8 cellular contexts compared by ENCODE assay signal in genomic region chr19:46840157-46840942, GRCh38. TPM values are rescaled to one million over a fixed set of nuclear protein-coding genes. Genes with fewer than 3 reads are reported as not detected.
DNase-seq lines count a peak whose midpoint lies in the region; ATAC-seq and TF ChIP-seq lines count a peak whose summit lies in the region.

No MANE protein-coding gene starts in this region.

- no peaks in the 10 kb centered on the region for H3K9me3 ChIP-seq in CD8-positive, alpha-beta T cell (ENCODE audit: low read length)
- no peaks in the 10 kb centered on the region for H3K9me3 ChIP-seq in OCI-LY1 (ENCODE audit: low read length)

- no peaks in the 10 kb centered on the region for H3K4me1 Mint-ChIP-seq in CD8-positive, alpha-beta T cell (ENCODE audit: low read depth)
- H3K4me1 Mint-ChIP-seq in activated T-helper 17 cell treated with anti-CD3 and anti-CD28 coated beads, Interleukin-2, amount 50 U/mL, for 72 hours, result no peaks in the 10 kb centered on the region
- H3K4me1 Mint-ChIP-seq in osteocyte (ENCODE audit: unreplicated experiment), result peaks cover 13% of the 10 kb centered on the region

- peak in 4 of 7 experiments; percentile 52 to 65 (median 58) for DNase-seq in CD8-positive, alpha-beta T cell
- DNase-seq in HT1080 (ENCODE audit: low read depth) (peak; percentile 77), foreskin keratinocyte (no peak), osteocyte (ENCODE audit: extremely low spot score, unreplicated experiment) (no peak), mesenteric fat pad (ENCODE audit: low spot score) (no peak)

- H3F3A ChIP-seq in OCI-LY1 (ENCODE audit: insufficient read depth, low read length), result no peaks in the 10 kb centered on the region

- H3K9ac ChIP-seq in OCI-LY1 (ENCODE audit: low read length), result no peak overlapping the region

- no peaks in the 10 kb centered on the region for H3K27me3 ChIP-seq in CD8-positive, alpha-beta T cell (ENCODE audit: insufficient read depth, low read length)
- no peaks in the 10 kb centered on the region for H3K27me3 ChIP-seq in OCI-LY1 (ENCODE audit: insufficient read depth, low read length)
- H3K27me3 ChIP-seq in foreskin keratinocyte, result no peaks in the 10 kb centered on the region

- no peak overlapping the region for H3K4me3 ChIP-seq in CD8-positive, alpha-beta T cell (ENCODE audit: low read depth, low read length)
- H3K4me3 ChIP-seq in OCI-LY1 (ENCODE audit: low read depth, low read length, poor library complexity, severe bottlenecking), result no peak overlapping the region

- POLR2A ChIA-PET in CD8-positive, alpha-beta T cell (lab: Charles Lee), result interaction anchor here (0.6 to 1.6 kb wide), 2 partner anchors 10 to 18 kb away, joined by 3 to 4 read pairs; partner anchors contain the start of gene AP2S1

- peak; percentile 77 for TF ChIP-seq CTCF in CD8-positive, alpha-beta T cell (IDR thresholded peaks at IDR 0.05)
- peak; percentile 82 for TF ChIP-seq CTCF in OCI-LY1 (IDR thresholded peaks at IDR 0.05; ENCODE audit: low read length)
- peak; percentile 89 for TF ChIP-seq CTCF in foreskin keratinocyte (conservative IDR thresholded peaks at IDR 0.05)
- TF ChIP-seq CTCF in osteocyte (IDR thresholded peaks at IDR 0.05), result peak; percentile 88

- H3K9me2 ChIP-seq in OCI-LY1 (ENCODE audit: low read depth, low read length), result no peaks in the 10 kb centered on the region

- CTCF ChIA-PET in CD8-positive, alpha-beta T cell (lab: Charles Lee), result interaction anchor here (0.6 to 14.8 kb wide), 44 partner anchors 10 to 829 kb away, joined by 3 to 287 read pairs (median 4); partner anchors contain the start of gene AP2S1

- H3K27ac Mint-ChIP-seq in CD8-positive, alpha-beta T cell, result no peak overlapping the region
- no peak overlapping the region for H3K27ac Mint-ChIP-seq in activated T-helper 17 cell treated with anti-CD3 and anti-CD28 coated beads, Interleukin-2, amount 50 U/mL, for 72 hours
- peak overlapping the region; percentile 60 for H3K27ac Mint-ChIP-seq in osteocyte (ENCODE audit: unreplicated experiment)

- H3K79me2 ChIP-seq in OCI-LY1 (ENCODE audit: insufficient read depth, low read length), result no peaks in the 10 kb centered on the region

- no peaks in the 10 kb centered on the region for H4K20me1 ChIP-seq in OCI-LY1 (ENCODE audit: insufficient read depth, low read length)

- intact Hi-C loops in CD8-positive, alpha-beta T cell (cut with DNase I, micrococcal nuclease), result loop anchor here (1.0 to 2.0 kb wide), 2 partner anchors 54 to 83 kb away; no protein-coding TSS in a partner anchor

- peak; percentile 95 for ATAC-seq in CD8-positive, alpha-beta T cell
- ATAC-seq in activated T-helper 17 cell treated with anti-CD3 and anti-CD28 coated beads, Interleukin-2, amount 50 U/mL, for 72 hours (replicated peaks), result peak; percentile 79
- ATAC-seq in foreskin keratinocyte (peak; percentile 27), GM18909 (IDR thresholded peaks at IDR 0.05; ENCODE audit: poor library complexity, unreplicated experiment) (no peak)

- H3K4me2 ChIP-seq in OCI-LY1 (ENCODE audit: low read length), result no peak overlapping the region

- H3K27me3 Mint-ChIP-seq in CD8-positive, alpha-beta T cell (ENCODE audit: low read depth), result no peaks in the 10 kb centered on the region
- H3K27me3 Mint-ChIP-seq in activated T-helper 17 cell treated with anti-CD3 and anti-CD28 coated beads, Interleukin-2, amount 50 U/mL, for 72 hours, result no peaks in the 10 kb centered on the region
- no peaks in the 10 kb centered on the region for H3K27me3 Mint-ChIP-seq in osteocyte (ENCODE audit: unreplicated experiment)

- no peak overlapping the region for H2AFZ ChIP-seq in OCI-LY1 (ENCODE audit: low read length)

- no peaks in the 10 kb centered on the region for H3K4me1 ChIP-seq in CD8-positive, alpha-beta T cell (ENCODE audit: insufficient read depth, low read length)
- no peaks in the 10 kb centered on the region for H3K4me1 ChIP-seq in OCI-LY1 (ENCODE audit: insufficient read depth, low read length, severe bottlenecking)
- H3K4me1 ChIP-seq in foreskin keratinocyte, result peaks cover 7% of the 10 kb centered on the region

- H3K36me3 Mint-ChIP-seq in CD8-positive, alpha-beta T cell, result peaks cover 55% of the 10 kb centered on the region
- H3K36me3 Mint-ChIP-seq in activated T-helper 17 cell treated with anti-CD3 and anti-CD28 coated beads, Interleukin-2, amount 50 U/mL, for 72 hours (ENCODE audit: low read depth), result peaks cover 59% of the 10 kb centered on the region
- H3K36me3 Mint-ChIP-seq in osteocyte (ENCODE audit: unreplicated experiment), result peaks cover 11% of the 10 kb centered on the region

- peaks cover 5% of the 10 kb centered on the region for H3K36me3 ChIP-seq in CD8-positive, alpha-beta T cell (ENCODE audit: insufficient read depth, low read length)
- H3K36me3 ChIP-seq in OCI-LY1 (ENCODE audit: insufficient read depth, low read length), result peaks cover 15% of the 10 kb centered on the region

- no peak overlapping the region for H3K27ac ChIP-seq in CD8-positive, alpha-beta T cell (ENCODE audit: low read depth, low read length)
- H3K27ac ChIP-seq in OCI-LY1 (ENCODE audit: low read depth, low read length, poor library complexity, severe bottlenecking), result no peak overlapping the region
- peak overlapping the region; percentile 64 for H3K27ac ChIP-seq in foreskin keratinocyte

- no peaks in the 10 kb centered on the region for H3K9me3 Mint-ChIP-seq in CD8-positive, alpha-beta T cell
- no peaks in the 10 kb centered on the region for H3K9me3 Mint-ChIP-seq in activated T-helper 17 cell treated with anti-CD3 and anti-CD28 coated beads, Interleukin-2, amount 50 U/mL, for 72 hours
- no peaks in the 10 kb centered on the region for H3K9me3 Mint-ChIP-seq in osteocyte (ENCODE audit: unreplicated experiment)

- no peak overlapping the region for H3K4me3 Mint-ChIP-seq in CD8-positive, alpha-beta T cell
- no peak overlapping the region for H3K4me3 Mint-ChIP-seq in activated T-helper 17 cell treated with anti-CD3 and anti-CD28 coated beads, Interleukin-2, amount 50 U/mL, for 72 hours
- no peak overlapping the region for H3K4me3 Mint-ChIP-seq in osteocyte (ENCODE audit: unreplicated experiment)

RNA-seq across cellular contexts. Expression of gene AP2S1, which starts 10.3 kb away (rescaled TPM):
- 10 to 100 TPM; 21.3 to 26.1 TPM for total RNA-seq in CD8-positive, alpha-beta T cell
- 874 and 885 TPM in 2 replicates for total RNA-seq in HT1080 (2014; rRNA removed; shearing (Covaris generic))
- 467 and 628 TPM in 2 replicates for polyA plus RNA-seq in HT1080 (2015; cell fraction: cytosol; rRNA removed)
- 166 TPM in 2 replicates for polyA plus RNA-seq in HT1080 (2015; cell fraction: nucleus; rRNA removed)
- total RNA-seq in activated T-helper 17 cell treated with anti-CD3 and anti-CD28 coated beads, Interleukin-2, amount 50 U/mL, for 72 hours, result 100 to 1,000 TPM in 1 of 2 donors, 10 to 100 TPM in 1; 69.7 to 137 TPM
- total RNA-seq in foreskin keratinocyte (310 and 317 TPM in 2 replicates), osteocyte (226 and 229 TPM in 2 replicates), mesenteric fat pad (228 TPM)
- 469 and 482 TPM in 2 replicates for polyA plus RNA-seq in foreskin keratinocyte

RNA-seq across cellular contexts. Expression of gene ARHGAP35, which starts 20.4 kb away (rescaled TPM):
- 10 to 100 TPM; 12.8 to 13.4 TPM for total RNA-seq in CD8-positive, alpha-beta T cell
- total RNA-seq in HT1080 (2014; rRNA removed; shearing (Covaris generic)), result 18.8 and 23.3 TPM in 2 replicates
- polyA plus RNA-seq in HT1080 (2015; cell fraction: cytosol; rRNA removed), result 15.7 and 18.9 TPM in 2 replicates
- polyA plus RNA-seq in HT1080 (2015; cell fraction: nucleus; rRNA removed), result 22.6 and 23.7 TPM in 2 replicates
- total RNA-seq in activated T-helper 17 cell treated with anti-CD3 and anti-CD28 coated beads, Interleukin-2, amount 50 U/mL, for 72 hours, result 10 to 100 TPM; 38.0 to 38.3 TPM
- total RNA-seq in foreskin keratinocyte (39.9 and 43.3 TPM in 2 replicates), osteocyte (107 and 113 TPM in 2 replicates), mesenteric fat pad (53.3 TPM)
- 8.2 and 9.9 TPM in 2 replicates for polyA plus RNA-seq in foreskin keratinocyte

RNA-seq across cellular contexts. Expression of gene SLC1A5, which starts 52.0 kb away (rescaled TPM):
- total RNA-seq in CD8-positive, alpha-beta T cell, result 10 to 100 TPM; 16.6 to 17.4 TPM
- 215 and 227 TPM in 2 replicates for total RNA-seq in HT1080 (2014; rRNA removed; shearing (Covaris generic))
- polyA plus RNA-seq in HT1080 (2015; cell fraction: cytosol; rRNA removed), result 212 and 218 TPM in 2 replicates
- polyA plus RNA-seq in HT1080 (2015; cell fraction: nucleus; rRNA removed), result 506 and 550 TPM in 2 replicates
- total RNA-seq in activated T-helper 17 cell treated with anti-CD3 and anti-CD28 coated beads, Interleukin-2, amount 50 U/mL, for 72 hours, result 100 to 1,000 TPM; 119 to 221 TPM
- total RNA-seq in foreskin keratinocyte, result 176 and 218 TPM in 2 replicates
- polyA plus RNA-seq in foreskin keratinocyte, result 237 and 281 TPM in 2 replicates
- total RNA-seq in osteocyte, result 313 and 354 TPM in 2 replicates
- total RNA-seq in mesenteric fat pad, result 168 TPM

Comparison
In these comparisons a context has a peak if more than half of its experiments do, and no peak if none do; other contexts are left out.
1. DNase-seq: peak in CD8-positive, alpha-beta T cell (4 of 7) and HT1080 (single experiment); none in foreskin keratinocyte (0 of 2), osteocyte (single experiment) and mesenteric fat pad (single experiment).
2. Peak in every context shown above with its lines, with median percentiles within 50 percentile points of each other: CTCF ChIP-seq.